ENCODE assay signal across 15 cellular contexts in the genomic region with DNA sequence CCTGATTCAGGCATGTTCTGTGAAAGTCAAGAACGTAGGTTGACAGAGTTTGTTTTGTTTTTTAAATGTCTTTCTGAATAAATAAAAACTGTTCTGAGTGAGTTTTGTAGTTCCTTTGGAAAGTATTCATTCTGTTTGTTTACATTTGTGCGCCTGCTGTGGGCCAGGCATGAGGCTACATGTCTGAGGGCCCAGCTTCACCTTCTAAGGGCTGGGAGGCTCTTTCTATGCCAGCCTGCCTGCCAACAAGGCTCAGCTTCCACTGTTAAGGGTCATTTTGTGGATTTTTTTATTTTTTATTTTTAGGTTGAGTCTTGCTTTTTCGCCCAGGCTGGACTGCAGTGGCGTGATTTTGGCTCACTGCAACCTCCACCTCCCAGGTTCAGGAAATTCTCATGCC. TPM values are rescaled to one million over a fixed set of nuclear protein-coding genes. Genes with fewer than 3 reads are reported as not detected.
A peak's percentile ranks its signal among the peaks of the same experiment; 100 is the strongest.
DNase-seq lines count a peak whose midpoint lies in the region; ATAC-seq and TF ChIP-seq lines count a peak whose summit lies in the region.
"Had no signal": no experiment of that assay in that cellular context is flagged by ENCODE, and none has a peak within 500 bp of the region (broad histone marks: within the 10 kb centered on the region; RNA-seq: fewer than 3 reads in every experiment).

No MANE protein-coding gene starts in this region.

- ATAC-seq in foreskin keratinocyte (peak; percentile 68), body of pancreas (no peak)
- ATAC-seq in activated CD8-positive, alpha-beta T cell treated with anti-CD3 and anti-CD28 coated beads, Interleukin-2, amount 10 ng/mL, durations not matched to agents 7 days and 5 days, result no peak

- H3K4me1 Mint-ChIP-seq in activated CD8-positive, alpha-beta T cell treated with anti-CD3 and anti-CD28 coated beads, Interleukin-2, amount 10 ng/mL, durations not matched to agents 7 days and 5 days (ENCODE audit: low read depth), result peaks cover 10% of the 10 kb centered on the region

- H3K27ac Mint-ChIP-seq in activated CD8-positive, alpha-beta T cell treated with anti-CD3 and anti-CD28 coated beads, Interleukin-2, amount 10 ng/mL, durations not matched to agents 7 days and 5 days, result no peak overlapping the region

- H3K4me3 Mint-ChIP-seq in activated CD8-positive, alpha-beta T cell treated with anti-CD3 and anti-CD28 coated beads, Interleukin-2, amount 10 ng/mL, durations not matched to agents 7 days and 5 days, result no peak overlapping the region

- H3K27me3 Mint-ChIP-seq in activated CD8-positive, alpha-beta T cell treated with anti-CD3 and anti-CD28 coated beads, Interleukin-2, amount 10 ng/mL, durations not matched to agents 7 days and 5 days (ENCODE audit: low read depth), result no peaks in the 10 kb centered on the region

- 87 to 89% methylated on average over 4 of the region's 4 CpGs for WGBS in body of pancreas, 2 donors

- H3K9me3 Mint-ChIP-seq in activated CD8-positive, alpha-beta T cell treated with anti-CD3 and anti-CD28 coated beads, Interleukin-2, amount 10 ng/mL, durations not matched to agents 7 days and 5 days (ENCODE audit: insufficient read depth), result no peaks in the 10 kb centered on the region

- TF ChIP-seq CTCF in RWPE1 (conservative IDR thresholded peaks at IDR 0.05; ENCODE audit: low read depth), result no peak
- no peak for TF ChIP-seq CTCF in foreskin keratinocyte (conservative IDR thresholded peaks at IDR 0.05)
- no peak for TF ChIP-seq CTCF in body of pancreas (IDR thresholded peaks at IDR 0.05)

- POLR2A ChIA-PET in RWPE1 (lab: Yijun Ruan, JAX; ENCODE audit: low non-redundant PET), result no interaction called here
- POLR2A ChIA-PET in activated CD8-positive, alpha-beta T cell treated with anti-CD3 and anti-CD28 coated beads, Interleukin-2, amount 10 ng/mL, durations not matched to agents 7 days and 5 days (lab: Charles Lee), result no interaction called here

- CTCF ChIA-PET in RWPE1 (lab: Yijun Ruan, JAX), result interaction anchor here (0.6 to 0.7 kb wide), 2 partner anchors 1328 to 1955 kb away, joined by 3 to 5 read pairs; no protein-coding TSS in a partner anchor
- CTCF ChIA-PET in activated CD8-positive, alpha-beta T cell treated with anti-CD3 and anti-CD28 coated beads, Interleukin-2, amount 10 ng/mL, durations not matched to agents 7 days and 5 days (lab: Charles Lee), result no interaction called here

- H3K27me3 ChIP-seq in foreskin keratinocyte (no peaks in the 10 kb centered on the region), body of pancreas (no peaks in the 10 kb centered on the region)

- H3K36me3 ChIP-seq in body of pancreas (replicated peaks in 1 of 2; ENCODE audit: insufficient read depth in 1 of 2, low read depth in 2 of 2), result no peaks in the 10 kb centered on the region

- intact Hi-C loops in body of pancreas (cut with DNase I), result no loop called here

- H3K27ac ChIP-seq in RWPE1 (peak overlapping the region; percentile 80), foreskin keratinocyte (no peak overlapping the region), body of pancreas (no peak overlapping the region)
- H3K27ac ChIP-seq: C4-2B had no signal

- DNase-seq in NCI-H1417 (lab: John Stamatoyannopoulos, UW) (peak in 2 of 3 experiments; percentile 19 to 49), NCI-H1417 treated with DMSO at 0.1 percent for 48 hours (lab: John Stamatoyannopoulos, UW) (no peak), H4 (ENCODE audit: low spot score) (peak; percentile 31), RWPE1 (ENCODE audit: low spot score) (peak; percentile 14), foreskin keratinocyte (peak in 1 of 2 donors; percentile 28), RKO (ENCODE audit: low spot score) (no peak), body of pancreas (no peak)
- no peak for DNase-seq in activated CD8-positive, alpha-beta T cell treated with anti-CD3 and anti-CD28 coated beads, Interleukin-2, amount 10 ng/mL, durations not matched to agents 7 days and 5 days
- DNase-seq: COR-L47, DMS53, HCEC 1CT, NCI-H187, NCI-H2171, NCI-H510A had no signal

- TF ChIP-seq POLR2A in body of pancreas (IDR thresholded peaks at IDR 0.05), result no peak

- H3K9me3 ChIP-seq in body of pancreas, result no peaks in the 10 kb centered on the region

- H3K4me1 ChIP-seq in foreskin keratinocyte (peaks cover 4% of the 10 kb centered on the region), body of pancreas (peaks cover 15% of the 10 kb centered on the region)

- H3K4me3 ChIP-seq in body of pancreas, result no peak overlapping the region

- peaks cover 11% of the 10 kb centered on the region for H3K36me3 Mint-ChIP-seq in activated CD8-positive, alpha-beta T cell treated with anti-CD3 and anti-CD28 coated beads, Interleukin-2, amount 10 ng/mL, durations not matched to agents 7 days and 5 days (ENCODE audit: low read depth)

RNA-seq across cellular contexts. Expression of a gene that starts 6.1 kb away (rescaled TPM):
- 23.0 and 25.4 TPM in 2 replicates for total RNA-seq in H4 (2014; rRNA removed; shearing (Covaris generic))
- total RNA-seq in foreskin keratinocyte (7.6 and 10.1 TPM in 2 replicates), body of pancreas (10 to 100 TPM; 52.7 to 67.2 TPM)
- 4.0 and 8.0 TPM in 2 replicates for polyA plus RNA-seq in foreskin keratinocyte
- total RNA-seq in activated CD8-positive, alpha-beta T cell treated with anti-CD3 and anti-CD28 coated beads, Interleukin-2, amount 10 ng/mL, durations not matched to agents 7 days and 5 days, result 10 to 100 TPM; 34.4 to 34.9 TPM

Comparison
In these comparisons a context has a peak if more than half of its experiments do, and no peak if none do; other contexts are left out.
1. DNase-seq: peak in NCI-H1417 (2 of 3), H4 (single experiment) and RWPE1 (single experiment); none in NCI-H1417 treated with DMSO at 0.1 percent for 48 hours (single experiment), activated CD8-positive, alpha-beta T cell treated with anti-CD3 and anti-CD28 coated beads, Interleukin-2, amount 10 ng/mL, durations not matched to agents 7 days and 5 days (single experiment), RKO (single experiment) and body of pancreas (0 of 4).